ENCODE assay signal across 27 cellular contexts in genomic region chr4:178311992-178312391, GRCh38.
DNase-seq lines count a peak whose midpoint lies in the region; ATAC-seq, FAIRE-seq and TF ChIP-seq lines count a peak whose summit lies in the region.
"Had no signal": no experiment of that assay in that cellular context is flagged by ENCODE, and none has a peak within 500 bp of the region (broad histone marks: within the 10 kb centered on the region; RNA-seq: fewer than 3 reads in every experiment).

No MANE protein-coding gene starts in this region.

- no peak for TF ChIP-seq CTCF in mucosa of descending colon (IDR thresholded peaks at IDR 0.05)

- H3K4me1 ChIP-seq in mucosa of descending colon (ENCODE audit: low read depth): no peaks in the 10 kb centered on the region
- H3K4me1 ChIP-seq: BLaER1 had no signal

- no peak overlapping the region for H3K4me3 ChIP-seq in mucosa of descending colon
- H3K4me3 ChIP-seq: BLaER1, GM12878 had no signal

- intact Hi-C loops in mucosa of descending colon (cut with DNase I, micrococcal nuclease): no loop called here

- no peaks in the 10 kb centered on the region for H3K36me3 ChIP-seq in mucosa of descending colon (ENCODE audit: low read depth)
- H3K36me3 ChIP-seq: BE2C, BLaER1 had no signal

- FAIRE-seq in colon (lab: Jason Lieb, UNC): peak; percentile 92
- FAIRE-seq: A204.1, GM12878, GM12892, GM18507 had no signal

- DNase-seq in LoVo (ENCODE audit: low spot score) (peak; percentile 11), mucosa of descending colon (no peak), HUDEP-2 (lab: John Stamatoyannopoulos, UW; ENCODE audit: unreplicated experiment in 76 of 76) (no peak), NCI-H146 (lab: John Stamatoyannopoulos, UW) (no peak), putamen (ENCODE audit: low spot score) (no peak)
- DNase-seq: 8988T; ACHN; BE2C; C1 segment of cervical spinal cord; CD4-positive, alpha-beta memory T cell; CD4-positive, CD25-positive, alpha-beta regulatory T cell; CD8-positive, alpha-beta memory T cell; COR-L47; DMS 273 treated with DMSO at 0.1 percent for 48 hours; DMS153; DMS53; DMS79; DND-41; EL; GDM1 had no signal

- peak; percentile 91 for ATAC-seq in mucosa of descending colon
- ATAC-seq in HG03095 (IDR thresholded peaks at IDR 0.05; ENCODE audit: unreplicated experiment): no peak
- ATAC-seq: GM12878 had no signal

- H3K9me3 ChIP-seq in mucosa of descending colon: no peaks in the 10 kb centered on the region
- H3K9me3 ChIP-seq: BE2C, BLaER1 had no signal
